13 cellular contexts compared by ENCODE assay signal in genomic region chr5:80069918-80070318, GRCh38. TPM values are rescaled to one million over a fixed set of nuclear protein-coding genes. Genes with fewer than 3 reads are reported as not detected.
DNase-seq lines count a peak whose midpoint lies in the region; ATAC-seq, FAIRE-seq and TF ChIP-seq lines count a peak whose summit lies in the region.
"Had no signal": no experiment of that assay in that cellular context is flagged by ENCODE, and none has a peak within 500 bp of the region (broad histone marks: within the 10 kb centered on the region; RNA-seq: fewer than 3 reads in every experiment).

No MANE protein-coding gene starts in this region.

- no peak for FAIRE-seq in GM12878 (lab: Jason Lieb, UNC)
- FAIRE-seq: TTC549 had no signal

- no peaks in the 10 kb centered on the region for H3K9me3 ChIP-seq in GM12878 (replicated peaks; ENCODE audit: control insufficient read depth, insufficient read depth, low read length)
- no peaks in the 10 kb centered on the region for H3K9me3 ChIP-seq in naive thymus-derived CD4-positive, alpha-beta T cell (ENCODE audit: control insufficient read depth in 2 of 3, low read length in 3 of 3)
- no peaks in the 10 kb centered on the region for H3K9me3 ChIP-seq in breast epithelium
- no peaks in the 10 kb centered on the region for H3K9me3 ChIP-seq in testis

- no peaks in the 10 kb centered on the region for H3K79me2 ChIP-seq in GM12878 (ENCODE audit: control insufficient read depth, insufficient read depth, low read length)

- H3K4me3 ChIP-seq in GM12878 (no peak overlapping the region), breast epithelium (no peak overlapping the region), testis (no peak overlapping the region)
- no peak overlapping the region for H3K4me3 ChIP-seq in naive thymus-derived CD4-positive, alpha-beta T cell (ENCODE audit: low read length)

- H2AFZ ChIP-seq in GM12878 (ENCODE audit: control insufficient read depth, low read depth, low read length): no peak overlapping the region

- CTCF ChIA-PET in GM12878 (lab: Yijun Ruan, JAX): interaction anchor here (0.7 to 1.7 kb wide), 4 partner anchors 9 to 23 kb away, joined by 3 to 5 read pairs (median 4); no protein-coding TSS in a partner anchor
- CTCF ChIA-PET in naive thymus-derived CD4-positive, alpha-beta T cell (lab: Charles Lee): interaction anchor here (0.7 kb wide), 1 partner anchor 13 kb away, joined by 3 read pairs; no protein-coding TSS in a partner anchor

- TF ChIP-seq POLR2A in GM12878 (IDR thresholded peaks at IDR 0.05; ENCODE audit: low read depth, low read length): no peak
- TF ChIP-seq POLR2A in breast epithelium (IDR thresholded peaks at IDR 0.05): no peak
- TF ChIP-seq POLR2A in testis (IDR thresholded peaks at IDR 0.05): no peak

- H3K27me3 Mint-ChIP-seq in naive thymus-derived CD4-positive, alpha-beta T cell: no peaks in the 10 kb centered on the region

- no peak overlapping the region for H3K9ac ChIP-seq in GM12878 (ENCODE audit: control insufficient read depth, insufficient read depth, low read length)

- H3K36me3 ChIP-seq in GM12878 (ENCODE audit: control insufficient read depth in 2 of 2, insufficient read depth in 2 of 2, low read length in 1 of 2) (no peaks in the 10 kb centered on the region), breast epithelium (no peaks in the 10 kb centered on the region), testis (ENCODE audit: low read depth, missing control alignments) (no peaks in the 10 kb centered on the region)
- no peaks in the 10 kb centered on the region for H3K36me3 ChIP-seq in naive thymus-derived CD4-positive, alpha-beta T cell (ENCODE audit: control insufficient read depth in 2 of 3, insufficient read depth in 3 of 3, low read length in 3 of 3)

- peaks cover 0 to 14% (median 0%) of the 10 kb centered on the region in 7 donors for H3K4me1 Mint-ChIP-seq in naive thymus-derived CD4-positive, alpha-beta T cell

- no peaks in the 10 kb centered on the region for H3K9me3 Mint-ChIP-seq in naive thymus-derived CD4-positive, alpha-beta T cell

- peaks cover under 1 to 47% (median 23%) of the 10 kb centered on the region in 5 donors for H3K36me3 Mint-ChIP-seq in naive thymus-derived CD4-positive, alpha-beta T cell

- intact Hi-C loops in GM12878 (cut with micrococcal nuclease; ENCODE audit: unreplicated experiment) (no loop called here), breast epithelium (cut with DNase I; ENCODE audit: low total_unique reads) (no loop called here), testis (cut with DNase I; ENCODE audit: low total_unique reads) (no loop called here)
- intact Hi-C loops in naive thymus-derived CD4-positive, alpha-beta T cell (cut with micrococcal nuclease): no loop called here

- POLR2A ChIA-PET in GM12878 (lab: Charles Lee): no interaction called here
- POLR2A ChIA-PET in naive thymus-derived CD4-positive, alpha-beta T cell (lab: Charles Lee): no interaction called here

- peak overlapping the region; percentile 41 for H3K4me2 ChIP-seq in GM12878 (ENCODE audit: control insufficient read depth, insufficient read depth)

- H3K27me3 ChIP-seq in GM12878 (replicated peaks in 1 of 2; ENCODE audit: control insufficient read depth in 2 of 2, insufficient read depth in 2 of 2, low read length in 1 of 2) (no peaks in the 10 kb centered on the region), breast epithelium (no peaks in the 10 kb centered on the region), testis (no peaks in the 10 kb centered on the region)
- no peaks in the 10 kb centered on the region for H3K27me3 ChIP-seq in naive thymus-derived CD4-positive, alpha-beta T cell (ENCODE audit: control insufficient read depth in 2 of 2, insufficient read depth in 2 of 2, low read length in 2 of 2)
- H3K27me3 ChIP-seq: dorsolateral prefrontal cortex had no signal

- H3K4me1 ChIP-seq in GM12878 (ENCODE audit: control insufficient read depth, insufficient read depth, low read length) (peaks cover 12% of the 10 kb centered on the region), breast epithelium (no peaks in the 10 kb centered on the region), testis (peaks cover 12% of the 10 kb centered on the region)
- H3K4me1 ChIP-seq in naive thymus-derived CD4-positive, alpha-beta T cell (ENCODE audit: control insufficient read depth in 2 of 2, insufficient read depth in 2 of 2, low read length in 2 of 2): no peaks in the 10 kb centered on the region

- H3K27ac ChIP-seq in GM12878 (ENCODE audit: control insufficient read depth, insufficient read depth): no peak overlapping the region
- no peak overlapping the region for H3K27ac ChIP-seq in naive thymus-derived CD4-positive, alpha-beta T cell (ENCODE audit: low read depth, low read length)
- H3K27ac ChIP-seq in breast epithelium: peak overlapping the region in 1 of 2 donors; percentile 45
- no peak overlapping the region for H3K27ac ChIP-seq in testis

- BruUV-seq in GM12878 (replicated peaks; lab: Mats Ljungman, UMichigan): no TSS peak

- in situ Hi-C loops in GM12878 (cut with MboI): loop anchor here (10.0 kb wide), 1 partner anchor 195 kb away; no protein-coding TSS in a partner anchor

- RAD21 ChIA-PET in GM12878 (lab: Charles Lee; ENCODE audit: unreplicated experiment): no interaction called here

- H4K20me1 ChIP-seq in GM12878 (ENCODE audit: control insufficient read depth, insufficient read depth): no peaks in the 10 kb centered on the region

- no peak for TF ChIP-seq EP300 in GM12878 (IDR thresholded peaks at IDR 0.05; ENCODE audit: borderline replicate concordance in 1 of 2, control insufficient read depth in 1 of 2, low read depth in 2 of 2, low read length in 2 of 2)

- SMC1A ChIA-PET in GM12878 (lab: Charles Lee; ENCODE audit: uncharacterized antibody, unreplicated experiment): interaction anchor here (1.0 to 1.2 kb wide), 2 partner anchors 12 to 14 kb away, joined by 3 to 6 read pairs; no protein-coding TSS in a partner anchor

- peak; percentile 31 for ATAC-seq in HG03097 (IDR thresholded peaks at IDR 0.05; ENCODE audit: low FRiP score, unreplicated experiment)
- peak; percentile 65; the same call in 2 of the 3 replicates for ATAC-seq in GM12878
- ATAC-seq in naive thymus-derived CD4-positive, alpha-beta T cell: peak; percentile 27
- no peak for ATAC-seq in GM21390 (IDR thresholded peaks at IDR 0.05; ENCODE audit: unreplicated experiment)
- ATAC-seq in activated CD4-positive, CD25-positive, alpha-beta regulatory T cell treated with anti-CD3 and anti-CD28 coated beads, Interleukin-2, amount 50 U/mL, for 24 hours: no peak

- WGBS in GM12878 (ENCODE audit: insufficient coverage, insufficient replicate concordance, low lambda C conversion rate, missing lambda C conversion rate): 82% methylated on average over 3 of the region's 3 CpGs
- WGBS in testis, 2 donors: 26 to 38% methylated on average over 3 of the region's 3 CpGs

- no peak overlapping the region for H3K4me3 Mint-ChIP-seq in naive thymus-derived CD4-positive, alpha-beta T cell

- TF ChIP-seq RAD21 in GM12878 (IDR thresholded peaks at IDR 0.05; ENCODE audit: insufficient read depth, low read depth, low read length): no peak

- DNase-seq in D341Med (ENCODE audit: low spot score) (peak; percentile 43), GM12878 (ENCODE audit: low read depth, low spot score) (no peak), breast epithelium (ENCODE audit: low spot score in 2 of 2) (no peak), testis (no peak)
- DNase-seq in naive thymus-derived CD4-positive, alpha-beta T cell: no peak
- DNase-seq: activated effector memory CD4-positive, alpha-beta T cell treated with anti-CD3 and anti-CD28 coated beads, Interleukin-2, amount 50 U/mL, for 16 hours; Calu3; dorsolateral prefrontal cortex; NCI-H510A had no signal

- no peak overlapping the region for H3K27ac Mint-ChIP-seq in naive thymus-derived CD4-positive, alpha-beta T cell

- TF ChIP-seq CTCF in GM12878 (IDR thresholded peaks at IDR 0.05 in 2 of 3, conservative IDR thresholded peaks at IDR 0.05 in 1 of 3; ENCODE audit: control insufficient read depth in 2 of 3, extremely low read depth in 1 of 3, insufficient read depth in 1 of 3, low read depth in 3 of 3, low read length in 3 of 3) (no peak), breast epithelium (IDR thresholded peaks at IDR 0.05) (no peak), testis (IDR thresholded peaks at IDR 0.05) (no peak)

TF ChIP-seq in GM12878, 131 proteins besides CTCF, POLR2A, EP300 and RAD21 (continues in another document):
- TF ChIP-seq POLR2AphosphoS5 (IDR thresholded peaks at IDR 0.05; ENCODE audit: low read length): no peak

RNA-seq across cellular contexts. Expression of gene THBS4, which starts 34.8 kb away (rescaled TPM):
- 1.2 and 1.5 TPM in 2 replicates for total RNA-seq in GM12878 (2013; cell fraction: nucleolus; rRNA removed)
- total RNA-seq in GM12878 (2014; rRNA removed) (0.33 and 0.51 TPM in 2 replicates), GM12878 (2014; rRNA removed; fragmentation: Illumina TruSeq; extraction: Trizol) (0.31 and 0.92 TPM in 2 replicates), GM12878 (2021) (1.0 and 1.1 TPM in 2 replicates), breast epithelium (1 to 10 TPM; 2.0 to 6.0 (median 3.5) TPM), testis (10 to 100 TPM; 14.1 to 18.3 TPM)
- polyA plus RNA-seq in GM12878 (2011; ENCODE audit: low read depth): 1.0 TPM
- polyA plus RNA-seq in GM12878 (2011; rRNA removed) (0.38 and 0.52 TPM in 2 replicates), GM12878 (2014; fragmentation: Illumina TruSeq; extraction: Trizol) (0.08 and 1.1 TPM in 2 replicates), GM12878 (2014; fragmentation: Nextera tagmentation; extraction: Ambion mirVana) (under 1 TPM; 0.40 TPM), GM12878 (2014; rRNA removed) (0.82 and 1.7 TPM in 2 replicates), GM12878 (2016; fragmentation: Nextera tagmentation; extraction: Ambion mirVana) (1 to 10 TPM in 1 of 2 experiments, under 1 TPM in 1; 0.99 to 1.0 TPM), testis (ENCODE audit: insufficient read depth, low read depth, low replicate concordance) (62.5 TPM)
- 0.22 and 0.24 TPM in 2 replicates for polyA plus RNA-seq in GM12878 (2011; cell fraction: cytosol; rRNA removed)
- 0.97 and 1.2 TPM in 2 replicates for polyA plus RNA-seq in GM12878 (2011; cell fraction: nucleus; rRNA removed)
- polyA plus RNA-seq in GM12878 (2012): 0.58 and 0.65 TPM in 2 replicates
- polyA minus RNA-seq in GM12878 (2011; rRNA and poly(A)+ RNA removed): 0.41 and 0.51 TPM in 2 replicates
- not detected in 2 replicates for polyA minus RNA-seq in GM12878 (2011; cell fraction: cytosol; rRNA and poly(A)+ RNA removed)
- 0.12 TPM in 1 of 2 replicates, not detected in the other for polyA minus RNA-seq in GM12878 (2011; cell fraction: nucleus; rRNA and poly(A)+ RNA removed)
- 1 to 10 TPM in 1 of 5 experiments, under 1 TPM in 4; 0.53 to 1.2 (median 0.65) TPM for total RNA-seq in naive thymus-derived CD4-positive, alpha-beta T cell
- polyA plus RNA-seq in naive thymus-derived CD4-positive, alpha-beta T cell: under 1 TPM in 1 of 2 donors, not detected in 1; 0.16 TPM

Comparison
In these comparisons a context has a peak if more than half of its experiments do, and no peak if none do; other contexts are left out.
1. ATAC-seq: peak in HG03097 (single experiment), GM12878 (single experiment) and naive thymus-derived CD4-positive, alpha-beta T cell (single experiment); none in GM21390 (single experiment) and activated CD4-positive, CD25-positive, alpha-beta regulatory T cell treated with anti-CD3 and anti-CD28 coated beads, Interleukin-2, amount 50 U/mL, for 24 hours (0 of 2).